ENCODE assay signal across 9 cellular contexts in the genomic region with DNA sequence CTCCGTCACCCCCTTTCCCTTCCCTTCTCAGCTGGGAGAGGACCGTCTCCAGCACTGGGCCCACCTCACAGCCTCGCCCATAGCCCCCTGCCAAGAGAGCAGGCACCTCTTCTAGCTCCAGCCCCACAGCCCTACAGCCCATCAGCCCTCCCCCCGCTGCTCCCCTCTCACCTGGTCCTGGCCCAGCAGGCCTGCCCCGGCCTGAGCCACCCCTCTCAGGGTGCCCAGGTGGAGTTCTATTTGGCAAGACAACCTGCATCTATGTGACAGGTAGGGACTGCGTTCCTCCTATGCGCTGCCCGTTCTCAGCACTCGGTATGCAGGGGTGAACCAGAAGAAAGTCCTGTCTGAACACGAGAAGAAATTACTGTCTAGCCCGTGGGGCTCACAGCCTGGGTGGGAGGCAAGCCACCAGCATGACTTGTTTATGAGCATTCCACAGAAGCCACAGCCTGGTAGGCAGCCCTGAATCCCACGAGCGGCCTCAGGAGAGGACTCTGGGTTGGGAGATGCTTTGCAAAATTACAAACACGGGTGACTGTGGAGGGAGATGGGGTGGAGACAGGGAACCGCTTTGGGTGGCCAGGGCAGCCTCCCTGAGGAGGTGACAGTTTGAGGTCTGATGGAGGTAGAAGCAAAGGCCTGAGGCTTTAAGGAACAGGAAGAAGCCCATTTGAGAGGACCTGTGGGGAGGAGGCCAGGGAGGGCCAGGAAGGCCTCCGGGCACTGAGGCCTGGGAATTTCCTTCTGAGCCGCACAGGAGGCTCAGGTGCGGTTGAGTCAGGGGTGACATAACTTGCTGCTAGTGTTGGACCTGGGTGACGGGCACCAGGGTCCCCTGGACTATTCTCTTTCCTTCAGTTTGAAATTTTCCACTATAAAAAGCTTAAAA. TPM values are rescaled to one million over a fixed set of nuclear protein-coding genes. Genes with fewer than 3 reads are reported as not detected.
DNase-seq lines count a peak whose midpoint lies in the region; ATAC-seq and TF ChIP-seq lines count a peak whose summit lies in the region.
"Had no signal": no experiment of that assay in that cellular context is flagged by ENCODE, and none has a peak within 500 bp of the region (broad histone marks: within the 10 kb centered on the region; RNA-seq: fewer than 3 reads in every experiment).

No MANE protein-coding gene starts in this region.

- POLR2A ChIA-PET in T-cell (lab: Charles Lee) = no interaction called here

- peak overlapping the region; percentile 70 for H3K27ac ChIP-seq in foreskin keratinocyte
- H3K27ac ChIP-seq in skeletal muscle tissue (ENCODE audit: low read depth, low read length) = peak overlapping the region; percentile 84

- H3K9me3 ChIP-seq in skeletal muscle tissue (ENCODE audit: control insufficient read depth in 3 of 3, low read length in 3 of 3) = no peaks in the 10 kb centered on the region

- no peak for TF ChIP-seq CTCF in GM06990 (IDR thresholded peaks at IDR 0.05; ENCODE audit: insufficient read depth, low read length, poor library complexity, severe bottlenecking)
- no peak for TF ChIP-seq CTCF in foreskin keratinocyte (conservative IDR thresholded peaks at IDR 0.05)

- no peaks in the 10 kb centered on the region for H3K27me3 ChIP-seq in GM06990 (replicated peaks; ENCODE audit: control insufficient read depth, insufficient read depth, low read length)
- no peaks in the 10 kb centered on the region for H3K27me3 ChIP-seq in foreskin keratinocyte
- H3K27me3 ChIP-seq in skeletal muscle tissue (ENCODE audit: control insufficient read depth in 3 of 3, insufficient read depth in 3 of 3, low read length in 3 of 3) = no peaks in the 10 kb centered on the region

- no peak for DNase-seq in GM06990 (ENCODE audit: extremely low read depth, insufficient read length)
- DNase-seq in T-cell = no peak
- peak; percentile 82 to 90 for DNase-seq in foreskin keratinocyte
- no peak for DNase-seq in SHP77 (lab: John Stamatoyannopoulos, UW)
- DNase-seq: NCI-H446 treated with DMSO at 0.1 percent for 48 hours had no signal

- H3K4me1 ChIP-seq in foreskin keratinocyte (peaks cover 30% of the 10 kb centered on the region), skeletal muscle tissue (ENCODE audit: control insufficient read depth in 3 of 3, insufficient read depth in 3 of 3, low read length in 3 of 3) (peaks cover 51 to 63% (median 53%) of the 10 kb centered on the region in 3 donors)

- peak overlapping the region; percentile 66 to 83 for H3K27ac Mint-ChIP-seq in T-cell

- H3K27me3 Mint-ChIP-seq in T-cell = no peaks in the 10 kb centered on the region

- peak overlapping the region; percentile 74 to 89 (median 78) for H3K4me3 Mint-ChIP-seq in T-cell

- H3K36me3 Mint-ChIP-seq in T-cell = peaks cover 3% of the 10 kb centered on the region

- H3K4me3 ChIP-seq in GM06990 (replicated peaks; ENCODE audit: low read depth, low read length) (peak overlapping the region; percentile 78), skeletal muscle tissue (ENCODE audit: low read length in 3 of 3) (peak overlapping the region in 1 of 3 donors; percentile 89)

- peak overlapping the region; percentile 27 to 95 (median 40) for H3K9ac ChIP-seq in skeletal muscle tissue (ENCODE audit: low read depth in 1 of 3, low read length in 3 of 3)

- H3K9me3 Mint-ChIP-seq in T-cell = no peaks in the 10 kb centered on the region

- H3K36me3 ChIP-seq in GM06990 (ENCODE audit: control insufficient read depth, insufficient read depth, low read length) (peaks cover 1% of the 10 kb centered on the region; the same call in 1 of the 2 replicates), skeletal muscle tissue (ENCODE audit: control insufficient read depth in 3 of 3, insufficient read depth in 3 of 3, low read length in 3 of 3) (peaks cover 3 to 6% (median 4%) of the 10 kb centered on the region in 3 donors)

- CTCF ChIA-PET in T-cell (lab: Charles Lee) = interaction anchor here (1.2 to 4.2 kb wide), 3 partner anchors 54 to 58 kb away, joined by 7 to 42 read pairs (median 18); a partner anchor contains a TSS

- ATAC-seq in T-cell (replicated peaks in 1 of 4) (no peak), foreskin keratinocyte (peak; percentile 56), HG02763 (IDR thresholded peaks at IDR 0.05; ENCODE audit: unreplicated experiment) (no peak), GM21576 (IDR thresholded peaks at IDR 0.05; ENCODE audit: unreplicated experiment) (no peak), HG02678 (IDR thresholded peaks at IDR 0.05; ENCODE audit: unreplicated experiment) (no peak)

- H3K4me1 Mint-ChIP-seq in T-cell = peaks cover 48 to 59% (median 59%) of the 10 kb centered on the region in 3 donors

RNA-seq across cellular contexts. Expression of a gene that starts 1.2 kb away (rescaled TPM):
- total RNA-seq in T-cell = 10 to 100 TPM; 13.2 to 42.6 (median 34.5) TPM
- 13.8 and 15.0 TPM in 2 replicates for total RNA-seq in foreskin keratinocyte
- polyA plus RNA-seq in foreskin keratinocyte = 13.2 and 15.8 TPM in 2 replicates
- total RNA-seq in skeletal muscle tissue = 16.7 TPM

RNA-seq across cellular contexts. Expression of a gene that starts 51.0 kb away (rescaled TPM):
- 10 to 100 TPM; 25.1 to 38.7 (median 34.2) TPM for total RNA-seq in T-cell
- total RNA-seq in foreskin keratinocyte = 13.8 and 16.7 TPM in 2 replicates
- polyA plus RNA-seq in foreskin keratinocyte = 9.9 and 10.0 TPM in 2 replicates
- total RNA-seq in skeletal muscle tissue = 17.2 TPM

RNA-seq across cellular contexts. Expression of a gene that starts 58.0 kb away (rescaled TPM):
- total RNA-seq in T-cell (10 to 100 TPM; 43.7 to 59.6 (median 55.5) TPM), foreskin keratinocyte (88.1 and 92.2 TPM in 2 replicates), skeletal muscle tissue (22.4 TPM)
- 90.7 and 101 TPM in 2 replicates for polyA plus RNA-seq in foreskin keratinocyte

Comparison
In these comparisons a context has a peak if more than half of its experiments do, and no peak if none do; other contexts are left out.
1. DNase-seq: peak in foreskin keratinocyte (2 of 2); none in GM06990 (single experiment), T-cell (0 of 34) and SHP77 (0 of 2).